ENCODE assay signal across 25 cellular contexts in genomic region chr6:18350728-18351127, GRCh38. TPM values are rescaled to one million over a fixed set of nuclear protein-coding genes. Genes with fewer than 3 reads are reported as not detected.
DNase-seq lines count a peak whose midpoint lies in the region; ATAC-seq, FAIRE-seq and TF ChIP-seq lines count a peak whose summit lies in the region.
"Had no signal": no experiment of that assay in that cellular context is flagged by ENCODE, and none has a peak within 500 bp of the region (broad histone marks: within the 10 kb centered on the region; RNA-seq: fewer than 3 reads in every experiment).

No MANE protein-coding gene starts in this region.

- DNase-seq in NOMO-1 treated with DMSO at 0.1 percent for 48 hours (lab: John Stamatoyannopoulos, UW; ENCODE audit: unreplicated experiment) (peak; percentile 68), bronchial epithelial cell (ENCODE audit: low read depth) (peak; percentile 53), germinal center (ENCODE audit: low spot score) (no peak), H9 (no peak), NCI-H146 (lab: John Stamatoyannopoulos, UW) (no peak), NCI-H2196 (lab: John Stamatoyannopoulos, UW; ENCODE audit: unreplicated experiment) (no peak)
- DNase-seq in naive thymus-derived CD4-positive, alpha-beta T cell = no peak
- DNase-seq: activated gamma-delta T cell treated with Interleukin-2 at 50 U/mL for 16 hours; activated naive CD8-positive, alpha-beta T cell treated with anti-CD3 and anti-CD28 coated beads, Interleukin-2, amount 50 U/mL, for 24 hours; CD4-positive, alpha-beta T cell; effector CD8-positive, alpha-beta T cell; esophagus squamous epithelium; gastrocnemius medialis; mucosa of descending colon; NCI-H1048; NCI-H2029 treated with DMSO at 0.1 percent for 48 hours; NCI-H748 treated with DMSO at 0.1 percent for 48 hours; SHP77; stimulated activated CD4-positive, alpha-beta T cell treated with anti-CD3 and anti-CD28 coated beads, Interleukin-4, amount 100 ng/mL, for 4 hours; stimulated activated naive CD8-positive, alpha-beta T cell treated with anti-CD3 and anti-CD28 coated beads, Interleukin-15, Interleukin-2, amounts not matched to agents 100 U/mL and 50 U/mL, for 24 hours had no signal

- H3K14ac ChIP-seq in H9 (ENCODE audit: insufficient read depth, low read length) = no peak overlapping the region

- H2BK120ac ChIP-seq in H9 (ENCODE audit: low read depth, low read length, poor library complexity, severe bottlenecking) = no peak overlapping the region

- intact Hi-C loops in naive thymus-derived CD4-positive, alpha-beta T cell (cut with micrococcal nuclease) = no loop called here

- no peak overlapping the region for H3K4me3 Mint-ChIP-seq in naive thymus-derived CD4-positive, alpha-beta T cell
- no peak overlapping the region for H3K4me3 Mint-ChIP-seq in H9
- H3K4me3 Mint-ChIP-seq: activated naive CD8-positive, alpha-beta T cell treated with anti-CD3 and anti-CD28 coated beads, Interleukin-2, amount 50 U/mL, for 24 hours; CD4-positive, alpha-beta T cell; neural progenitor cell had no signal

- H3K27me3 ChIP-seq in bronchial epithelial cell (ENCODE audit: control insufficient read depth, insufficient read depth, low read length) (no peaks in the 10 kb centered on the region), H9 (ENCODE audit: insufficient read depth, low read length) (no peaks in the 10 kb centered on the region)
- H3K27me3 ChIP-seq in naive thymus-derived CD4-positive, alpha-beta T cell (ENCODE audit: control insufficient read depth in 2 of 2, insufficient read depth in 2 of 2, low read length in 2 of 2) = no peaks in the 10 kb centered on the region
- H3K27me3 ChIP-seq: esophagus squamous epithelium, gastrocnemius medialis, neural progenitor cell had no signal

- peaks cover 0 to 4% (median 0%) of the 10 kb centered on the region in 11 donors for H3K9me3 Mint-ChIP-seq in naive thymus-derived CD4-positive, alpha-beta T cell
- no peaks in the 10 kb centered on the region; a peak in 1 of 5 replicates for H3K9me3 Mint-ChIP-seq in H9
- H3K9me3 Mint-ChIP-seq: activated naive CD8-positive, alpha-beta T cell treated with anti-CD3 and anti-CD28 coated beads, Interleukin-2, amount 50 U/mL, for 24 hours; CD4-positive, alpha-beta T cell; neural progenitor cell had no signal

- no peak for TF ChIP-seq CTCF in bronchial epithelial cell (IDR thresholded peaks at IDR 0.05; ENCODE audit: insufficient read depth, low read length, severe bottlenecking)
- no peak for TF ChIP-seq CTCF in H9 (conservative IDR thresholded peaks at IDR 0.05)

- no peak overlapping the region for H2AK5ac ChIP-seq in H9 (ENCODE audit: insufficient read length, low read length)

- no peaks in the 10 kb centered on the region for H4K20me1 ChIP-seq in H9 (ENCODE audit: control insufficient read depth, insufficient read depth, insufficient read length)

- no peak overlapping the region for H2BK20ac ChIP-seq in H9 (ENCODE audit: low read depth, low read length, poor library complexity, severe bottlenecking)

- no peak overlapping the region for H4K91ac ChIP-seq in H9 (ENCODE audit: insufficient read length, low read depth, low read length)

- H3K9me3 ChIP-seq in naive thymus-derived CD4-positive, alpha-beta T cell (ENCODE audit: control insufficient read depth in 2 of 3, low read length in 3 of 3) = no peaks in the 10 kb centered on the region
- H3K9me3 ChIP-seq in H9 (ENCODE audit: control insufficient read depth, low read depth, low read length) = no peaks in the 10 kb centered on the region
- H3K9me3 ChIP-seq: esophagus squamous epithelium, gastrocnemius medialis, mucosa of descending colon had no signal

- no peak overlapping the region for H2BK15ac ChIP-seq in H9 (ENCODE audit: low read depth, low read length)

- H3T11ph ChIP-seq in H9 (ENCODE audit: low read length) = no peak overlapping the region

- no peaks in the 10 kb centered on the region for H3K79me1 ChIP-seq in H9 (ENCODE audit: insufficient read depth, low read depth, low read length, poor library complexity, severe bottlenecking)

- no peaks in the 10 kb centered on the region for H3K36me3 ChIP-seq in bronchial epithelial cell (ENCODE audit: control insufficient read depth, insufficient read depth, low read length)
- H3K36me3 ChIP-seq in naive thymus-derived CD4-positive, alpha-beta T cell (ENCODE audit: control insufficient read depth in 2 of 3, insufficient read depth in 3 of 3, low read length in 3 of 3) = no peaks in the 10 kb centered on the region
- H3K36me3 ChIP-seq: esophagus squamous epithelium, gastrocnemius medialis, neural progenitor cell had no signal

- ATAC-seq in GM18868 (IDR thresholded peaks at IDR 0.05; ENCODE audit: unreplicated experiment) = peak; percentile 45
- peak; percentile 46 for ATAC-seq in naive thymus-derived CD4-positive, alpha-beta T cell
- ATAC-seq: activated naive CD8-positive, alpha-beta T cell treated with anti-CD3 and anti-CD28 coated beads, Interleukin-2, amount 50 U/mL, for 24 hours; gastrocnemius medialis; mucosa of descending colon; sciatic nerve; stimulated activated naive CD8-positive, alpha-beta T cell treated with anti-CD3 and anti-CD28 coated beads, Interleukin-15, Interleukin-2, amounts not matched to agents 100 U/mL and 50 U/mL, for 24 hours had no signal

- no CpG with 5 or more reads among the region's 3 CpGs for WGBS in H9 (ENCODE audit: extremely low coverage, insufficient read length, low lambda C conversion rate)

- H3K4me1 Mint-ChIP-seq in naive thymus-derived CD4-positive, alpha-beta T cell = peaks cover 0 to 5% (median 0%) of the 10 kb centered on the region in 7 donors
- no peaks in the 10 kb centered on the region for H3K4me1 Mint-ChIP-seq in H9

- H4K5ac ChIP-seq in H9 (ENCODE audit: insufficient read length, low read depth, low read length) = no peak overlapping the region

- H3K27ac Mint-ChIP-seq in naive thymus-derived CD4-positive, alpha-beta T cell = no peak overlapping the region
- H3K27ac Mint-ChIP-seq in H9 = no peak overlapping the region
- H3K27ac Mint-ChIP-seq: activated naive CD8-positive, alpha-beta T cell treated with anti-CD3 and anti-CD28 coated beads, Interleukin-2, amount 50 U/mL, for 24 hours; CD4-positive, alpha-beta T cell; neural progenitor cell had no signal

- peaks cover 7 to 25% (median 10%) of the 10 kb centered on the region in 5 donors for H3K27me3 Mint-ChIP-seq in naive thymus-derived CD4-positive, alpha-beta T cell
- H3K27me3 Mint-ChIP-seq in H9 (ENCODE audit: low read depth) = peaks cover 2% of the 10 kb centered on the region

- no peak for FAIRE-seq in bronchial epithelial cell (lab: Jason Lieb, UNC)
- FAIRE-seq: islet of Langerhans had no signal

- H3K23me2 ChIP-seq in H9 (ENCODE audit: insufficient read length, low read depth, low read length, poor library complexity, severe bottlenecking) = no peaks in the 10 kb centered on the region

- H4K8ac ChIP-seq in H9 (replicated peaks; ENCODE audit: insufficient read length, low read depth, low read length) = no peak overlapping the region

- H3K36me3 Mint-ChIP-seq in naive thymus-derived CD4-positive, alpha-beta T cell = no peaks in the 10 kb centered on the region
- no peaks in the 10 kb centered on the region for H3K36me3 Mint-ChIP-seq in H9 (ENCODE audit: insufficient read depth in 1 of 3, low read depth in 3 of 3)
- H3K36me3 Mint-ChIP-seq: neural progenitor cell had no signal

- no peak overlapping the region for H3K4me2 ChIP-seq in H9 (ENCODE audit: insufficient read depth, insufficient read length, low read length)
- H3K4me2 ChIP-seq: neural progenitor cell, PC-9 had no signal

- no peak overlapping the region for H3K23ac ChIP-seq in H9 (ENCODE audit: insufficient read length, low read depth, low read length)

- H3K4me1 ChIP-seq in naive thymus-derived CD4-positive, alpha-beta T cell (ENCODE audit: control insufficient read depth in 2 of 2, insufficient read depth in 2 of 2, low read length in 2 of 2) = no peaks in the 10 kb centered on the region
- H3K4me1 ChIP-seq in H9 (ENCODE audit: insufficient read depth, low read length) = no peaks in the 10 kb centered on the region

- no peak overlapping the region for H3K9ac ChIP-seq in H9 (ENCODE audit: extremely low read depth, insufficient read length, low read length)
- H3K9ac ChIP-seq: neural progenitor cell had no signal

- no peak overlapping the region for H2BK12ac ChIP-seq in H9 (ENCODE audit: insufficient read length, low read depth, low read length)

- H2AFZ ChIP-seq in H9 (ENCODE audit: low read length) = no peak overlapping the region
- H2AFZ ChIP-seq: neural progenitor cell, PC-9 had no signal

- no peak overlapping the region for H3K27ac ChIP-seq in naive thymus-derived CD4-positive, alpha-beta T cell (ENCODE audit: low read depth, low read length)
- H3K27ac ChIP-seq in H9 (ENCODE audit: insufficient read length, low read depth, low read length) = no peak overlapping the region
- H3K27ac ChIP-seq: esophagus squamous epithelium, neural progenitor cell had no signal

- H3K4ac ChIP-seq in H9 (ENCODE audit: low read depth, low read length) = no peak overlapping the region

- H2BK5ac ChIP-seq in H9 (ENCODE audit: insufficient read length, low read length) = no peak overlapping the region

- no peaks in the 10 kb centered on the region for H3K79me2 ChIP-seq in H9 (ENCODE audit: insufficient read depth, low read length)

- H3K18ac ChIP-seq in H9 (ENCODE audit: insufficient read length, low read depth, low read length) = no peak overlapping the region

- H3K4me3 ChIP-seq in bronchial epithelial cell (ENCODE audit: low read depth, low read length) = no peak overlapping the region
- no peak overlapping the region for H3K4me3 ChIP-seq in naive thymus-derived CD4-positive, alpha-beta T cell (ENCODE audit: low read length)
- H3K4me3 ChIP-seq: esophagus squamous epithelium, gastrocnemius medialis, mucosa of descending colon, neural progenitor cell, PC-9 had no signal

- CTCF ChIA-PET in naive thymus-derived CD4-positive, alpha-beta T cell (lab: Charles Lee) = no interaction called here

- POLR2A ChIA-PET in naive thymus-derived CD4-positive, alpha-beta T cell (lab: Charles Lee) = no interaction called here

- no peak overlapping the region for H3K56ac ChIP-seq in H9 (ENCODE audit: insufficient read length, low read depth, low read length)

RNA-seq across cellular contexts. Expression of gene RNF144B, which starts 36.4 kb away (rescaled TPM):
- total RNA-seq in bronchial epithelial cell (141 and 239 TPM in 2 replicates), H9 (2021) (2.3 and 2.4 TPM in 2 replicates)
- total RNA-seq in naive thymus-derived CD4-positive, alpha-beta T cell = 10 to 100 TPM in 1 of 5 experiments, 1 to 10 TPM in 4; 1.5 to 23.5 (median 7.9) TPM
- polyA plus RNA-seq in naive thymus-derived CD4-positive, alpha-beta T cell = 1 to 10 TPM; 1.6 to 1.8 TPM

Comparison
In these comparisons a context has a peak if more than half of its experiments do, and no peak if none do; other contexts are left out.
1. DNase-seq: peak in NOMO-1 treated with DMSO at 0.1 percent for 48 hours (single experiment) and bronchial epithelial cell (single experiment); none in naive thymus-derived CD4-positive, alpha-beta T cell (0 of 9), germinal center (single experiment), H9 (single experiment), NCI-H146 (single experiment) and NCI-H2196 (single experiment).